1 cellular context compared by ENCODE assay signal in the genomic region with DNA sequence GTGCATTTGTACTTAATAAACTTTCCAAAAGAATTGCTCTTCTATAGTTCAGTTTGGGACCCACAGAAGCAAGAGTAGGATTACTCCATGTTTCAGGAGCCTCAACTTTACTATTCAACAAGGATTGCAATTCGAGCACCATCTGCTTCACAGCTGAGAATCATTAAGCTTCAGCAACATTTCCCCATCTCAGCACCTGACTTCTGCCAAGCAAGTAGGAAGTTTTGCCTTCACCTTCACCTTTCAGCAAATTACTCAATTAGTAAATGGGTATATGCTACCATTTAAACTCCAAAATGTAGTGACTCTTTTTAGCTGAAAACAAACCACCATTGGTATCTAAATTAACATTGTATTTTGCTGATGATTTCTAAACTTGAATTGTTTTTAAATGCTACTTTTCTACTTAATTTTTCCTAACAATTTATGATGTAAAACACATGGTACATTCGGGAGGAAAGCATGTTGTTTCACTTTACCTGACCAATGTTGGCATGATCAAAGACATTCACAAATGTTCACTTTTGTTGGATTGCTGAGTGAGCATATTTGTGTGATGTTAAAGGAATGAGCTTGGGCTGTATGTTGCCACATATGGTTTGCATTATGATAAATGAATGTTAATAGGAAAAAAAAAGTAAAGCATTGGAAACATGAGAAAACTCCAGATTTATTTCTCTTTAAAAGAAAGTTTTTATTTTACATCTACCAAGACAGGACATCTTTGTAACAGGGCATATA.
TF ChIP-seq lines count a peak whose summit lies in the region.

No MANE protein-coding gene starts in this region.

TF ChIP-seq in SK-N-SH, 30 proteins besides CTCF, POLR2A, EP300 and RAD21:
- TF ChIP-seq, protein P1, sequence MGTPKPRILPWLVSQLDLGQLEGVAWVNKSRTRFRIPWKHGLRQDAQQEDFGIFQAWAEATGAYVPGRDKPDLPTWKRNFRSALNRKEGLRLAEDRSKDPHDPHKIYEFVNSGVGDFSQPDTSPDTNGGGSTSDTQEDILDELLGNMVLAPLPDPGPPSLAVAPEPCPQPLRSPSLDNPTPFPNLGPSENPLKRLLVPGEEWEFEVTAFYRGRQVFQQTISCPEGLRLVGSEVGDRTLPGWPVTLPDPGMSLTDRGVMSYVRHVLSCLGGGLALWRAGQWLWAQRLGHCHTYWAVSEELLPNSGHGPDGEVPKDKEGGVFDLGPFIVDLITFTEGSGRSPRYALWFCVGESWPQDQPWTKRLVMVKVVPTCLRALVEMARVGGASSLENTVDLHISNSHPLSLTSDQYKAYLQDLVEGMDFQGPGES (IDR thresholded peaks at IDR 0.05; ENCODE audit: low read depth, low read length) = no peak
- TF ChIP-seq RCOR1 (IDR thresholded peaks at IDR 0.05; ENCODE audit: low read length) = peak; percentile 35
- TF ChIP-seq GATA2 (CRISPR knock-in tag; IDR thresholded peaks at IDR 0.05) = no peak
- TF ChIP-seq MXI1 (IDR thresholded peaks at IDR 0.05; ENCODE audit: low read depth, low read length) = peak; percentile 54; the same call in 1 of the 2 replicates
- no peak for TF ChIP-seq EZH2phosphoT487 (IDR thresholded peaks at IDR 0.05; ENCODE audit: borderline replicate concordance, low read depth)
- peak; percentile 91 for TF ChIP-seq TCF12 (IDR thresholded peaks at IDR 0.05)
- TF ChIP-seq JUND (IDR thresholded peaks at IDR 0.05) = no peak
